ENCODE assay signal across 8 cellular contexts in genomic region chr16:67110136-67110847, GRCh38. TPM values are rescaled to one million over a fixed set of nuclear protein-coding genes. Genes with fewer than 3 reads are reported as not detected.
DNase-seq lines count a peak whose midpoint lies in the region; ATAC-seq, FAIRE-seq and TF ChIP-seq lines count a peak whose summit lies in the region.

No MANE protein-coding gene starts in this region.

- H3K4me1 ChIP-seq in HEK293 (ENCODE audit: control insufficient read depth, insufficient read depth, low read length) (peaks cover 3% of the 10 kb centered on the region; the same call in 1 of the 2 replicates), endothelial cell of umbilical vein (ENCODE audit: control insufficient read depth, extremely low read depth, insufficient read depth, low read length) (peaks cover 10% of the 10 kb centered on the region)

- TF ChIP-seq CTCF in HEK293 (tag by site-specific recombination; IDR thresholded peaks at IDR 0.05) (no peak), endothelial cell of umbilical vein (IDR thresholded peaks at IDR 0.05; ENCODE audit: extremely low read depth in 1 of 2, insufficient read depth in 1 of 2, low read depth in 1 of 2, low read length in 2 of 2) (no peak), nephron (IDR thresholded peaks at IDR 0.05; ENCODE audit: unreplicated experiment in 3 of 3) (no peak)

- no peak for TF ChIP-seq POLR2A in endothelial cell of umbilical vein (IDR thresholded peaks at IDR 0.05; ENCODE audit: low read depth, low read length)

- CTCF ChIA-PET in HEK293 (lab: Yijun Ruan, JAX): interaction anchor here (0.5 to 1.9 kb wide), 4 partner anchors 11 to 315 kb away, joined by 3 to 9 read pairs (median 4); no protein-coding TSS in a partner anchor
- CTCF ChIA-PET in endothelial cell of umbilical vein (lab: Charles Lee): interaction anchor here (0.9 to 1.6 kb wide), 3 partner anchors 45 to 92 kb away, joined by 3 to 7 read pairs (median 3); no protein-coding TSS in a partner anchor

- peak overlapping the region; percentile 37 for H2AFZ ChIP-seq in endothelial cell of umbilical vein (ENCODE audit: low read depth, low read length)

- H3K36me3 ChIP-seq in HEK293 (ENCODE audit: control insufficient read depth in 2 of 2, insufficient read depth in 1 of 2, low read length in 2 of 2) (peaks cover 0 to 26% of the 10 kb centered on the region in 2 experiments; a peak in 2 of 3 replicates), endothelial cell of umbilical vein (ENCODE audit: control insufficient read depth in 2 of 2, extremely low read depth in 1 of 2, insufficient read depth in 2 of 2, low read length in 2 of 2) (no peaks in the 10 kb centered on the region)

- no peaks in the 10 kb centered on the region for H3K9me1 ChIP-seq in endothelial cell of umbilical vein (replicated peaks; ENCODE audit: control insufficient read depth, extremely low read depth, insufficient read depth, low read length)

- peak overlapping the region; percentile 77 for H3K4me2 ChIP-seq in endothelial cell of umbilical vein (ENCODE audit: insufficient read depth, low read length)

- peak; percentile 76 for DNase-seq in SIG-M5 treated with dmso at 0.1 percent for 504 hours (lab: John Stamatoyannopoulos, UW; ENCODE audit: unreplicated experiment)
- no peak for DNase-seq in endothelial cell of umbilical vein (ENCODE audit: low read depth, low spot score)
- no peak for DNase-seq in kidney glomerular epithelial cell (lab: John Stamatoyannopoulos, UW)

- H3K27ac Mint-ChIP-seq in nephron: peak overlapping the region; percentile 89 to 99 (median 98)

- H3K4me1 Mint-ChIP-seq in nephron: peaks cover 35% of the 10 kb centered on the region

- peaks cover 11% of the 10 kb centered on the region for H3K36me3 Mint-ChIP-seq in nephron (ENCODE audit: low read depth)

- H3K9me3 Mint-ChIP-seq in nephron: no peaks in the 10 kb centered on the region

- H3K4me3 ChIP-seq in GM08714 (ENCODE audit: low read length) (peak overlapping the region; percentile 97), HEK293 (ENCODE audit: low read depth, low read length) (peak overlapping the region; percentile 50), endothelial cell of umbilical vein (replicated peaks in 1 of 3; ENCODE audit: insufficient read depth in 1 of 3, low read depth in 1 of 3, low read length in 3 of 3) (peak overlapping the region; percentile 82 to 92 (median 82))

- no peaks in the 10 kb centered on the region for H4K20me1 ChIP-seq in endothelial cell of umbilical vein (replicated peaks; ENCODE audit: control insufficient read depth, extremely low read depth, insufficient read depth, low read length)

- peak overlapping the region; percentile 38; the same call in 1 of the 2 replicates for H3K27ac ChIP-seq in HEK293 (ENCODE audit: extremely low read depth, low read depth, low read length)
- H3K27ac ChIP-seq in endothelial cell of umbilical vein (ENCODE audit: insufficient read depth, low read depth, low read length): no peak overlapping the region

- ATAC-seq in HG03469 (IDR thresholded peaks at IDR 0.05; ENCODE audit: unreplicated experiment): no peak
- ATAC-seq in HG02678 (IDR thresholded peaks at IDR 0.05; ENCODE audit: unreplicated experiment): no peak

- H3K79me2 ChIP-seq in endothelial cell of umbilical vein (ENCODE audit: control insufficient read depth, insufficient read depth, low read length): peaks cover 35% of the 10 kb centered on the region

- POLR2A ChIA-PET in HEK293 (lab: Yijun Ruan, JAX): interaction anchor here (0.5 to 1.2 kb wide), 3 partner anchors 75 to 361 kb away, joined by 3 to 4 read pairs (median 3); no protein-coding TSS in a partner anchor
- POLR2A ChIA-PET in endothelial cell of umbilical vein (lab: Charles Lee): no interaction called here

- H3K9me3 ChIP-seq in HEK293 (ENCODE audit: control insufficient read depth, insufficient read depth, low read depth, low read length): no peaks in the 10 kb centered on the region
- no peaks in the 10 kb centered on the region for H3K9me3 ChIP-seq in endothelial cell of umbilical vein (replicated peaks; ENCODE audit: control insufficient read depth, insufficient read depth, low read length)

- no peak for FAIRE-seq in endothelial cell of umbilical vein (lab: Jason Lieb, UNC)

- dilution Hi-C loops in endothelial cell of umbilical vein (cut with MboI; ENCODE audit: extremely low pct_ligation_motif_present, low sequenced_read_pairs): no loop called here

- BruUV-seq in endothelial cell of umbilical vein (replicated peaks; lab: Mats Ljungman, UMichigan): TSS peak; percentile 14

- no peaks in the 10 kb centered on the region for H3K27me3 ChIP-seq in endothelial cell of umbilical vein (ENCODE audit: control insufficient read depth in 2 of 2, insufficient read depth in 2 of 2, low read length in 2 of 2)

- H3K27me3 Mint-ChIP-seq in nephron (ENCODE audit: low read depth): peaks cover 3% of the 10 kb centered on the region

- H3K4me3 Mint-ChIP-seq in nephron: peak overlapping the region; percentile 99 to 100 (median 100)

- intact Hi-C loops in endothelial cell of umbilical vein (cut with micrococcal nuclease): no loop called here

- H3K9ac ChIP-seq in endothelial cell of umbilical vein (replicated peaks; ENCODE audit: extremely low read depth, insufficient read depth, low read length): peak overlapping the region; percentile 66

TF ChIP-seq in endothelial cell of umbilical vein, 7 proteins besides CTCF, POLR2A, EP300 and RAD21:
- TF ChIP-seq, protein P1, sequence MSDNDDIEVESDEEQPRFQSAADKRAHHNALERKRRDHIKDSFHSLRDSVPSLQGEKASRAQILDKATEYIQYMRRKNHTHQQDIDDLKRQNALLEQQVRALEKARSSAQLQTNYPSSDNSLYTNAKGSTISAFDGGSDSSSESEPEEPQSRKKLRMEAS (IDR thresholded peaks at IDR 0.05; ENCODE audit: insufficient read depth, insufficient read length): no peak
- TF ChIP-seq JUN (IDR thresholded peaks at IDR 0.05; ENCODE audit: borderline replicate concordance, insufficient read depth, insufficient read length, low read depth) (no peak), POLR2AphosphoS5 (IDR thresholded peaks at IDR 0.05; ENCODE audit: insufficient read depth, low read depth, low read length) (no peak), MYC (IDR thresholded peaks at IDR 0.05; ENCODE audit: low read depth, low read length) (no peak), GATA2 (IDR thresholded peaks at IDR 0.05; ENCODE audit: insufficient read depth, insufficient read length, low read depth, low read length) (no peak), FOS (IDR thresholded peaks at IDR 0.05; ENCODE audit: borderline replicate concordance, insufficient read depth, low read length) (no peak), EZH2 (IDR thresholded peaks at IDR 0.05; ENCODE audit: borderline replicate concordance, low read depth, low read length, severe bottlenecking) (no peak)
TF ChIP-seq in endothelial cell of umbilical vein: peak in this region for 0.

RNA-seq across cellular contexts. Expression of gene PHAF1, which starts 0.6 kb away (rescaled TPM):
- total RNA-seq in endothelial cell of umbilical vein: 16.1 and 18.5 TPM in 2 replicates
- polyA plus RNA-seq in endothelial cell of umbilical vein: 21.1 and 21.9 TPM in 2 replicates
- 17.7 and 18.2 TPM in 2 replicates for polyA plus RNA-seq in endothelial cell of umbilical vein (2011; cell fraction: cytosol; rRNA removed)
- polyA plus RNA-seq in endothelial cell of umbilical vein (2011; cell fraction: nucleus; rRNA removed): 39.8 and 41.6 TPM in 2 replicates
- polyA plus RNA-seq in endothelial cell of umbilical vein (2012): 13.1 and 17.8 TPM in 2 replicates
- 28.1 and 36.1 TPM in 2 replicates for polyA minus RNA-seq in endothelial cell of umbilical vein
- polyA minus RNA-seq in endothelial cell of umbilical vein (2011; cell fraction: cytosol; rRNA and poly(A)+ RNA removed): 21.3 TPM
- 18.6 and 30.4 TPM in 2 replicates for polyA minus RNA-seq in endothelial cell of umbilical vein (2011; cell fraction: nucleus; rRNA and poly(A)+ RNA removed)

RNA-seq across cellular contexts. Expression of gene B3GNT9, which starts 40.5 kb away (rescaled TPM):
- total RNA-seq in endothelial cell of umbilical vein: 1.6 and 4.0 TPM in 2 replicates
- polyA plus RNA-seq in endothelial cell of umbilical vein: 6.4 and 6.8 TPM in 2 replicates
- 3.6 and 3.9 TPM in 2 replicates for polyA plus RNA-seq in endothelial cell of umbilical vein (2011; cell fraction: cytosol; rRNA removed)
- polyA plus RNA-seq in endothelial cell of umbilical vein (2011; cell fraction: nucleus; rRNA removed): 3.1 and 3.2 TPM in 2 replicates
- polyA plus RNA-seq in endothelial cell of umbilical vein (2012): 1.8 and 3.2 TPM in 2 replicates
- 6.5 and 7.6 TPM in 2 replicates for polyA minus RNA-seq in endothelial cell of umbilical vein
- polyA minus RNA-seq in endothelial cell of umbilical vein (2011; cell fraction: cytosol; rRNA and poly(A)+ RNA removed): 7.0 TPM
- polyA minus RNA-seq in endothelial cell of umbilical vein (2011; cell fraction: nucleus; rRNA and poly(A)+ RNA removed): 1.4 and 2.5 TPM in 2 replicates

RNA-seq across cellular contexts. Expression of gene TRADD, which starts 49.4 kb away (rescaled TPM):
- 15.2 and 17.4 TPM in 2 replicates for total RNA-seq in endothelial cell of umbilical vein
- polyA plus RNA-seq in endothelial cell of umbilical vein: 22.6 and 23.3 TPM in 2 replicates
- polyA plus RNA-seq in endothelial cell of umbilical vein (2011; cell fraction: cytosol; rRNA removed): 11.2 and 16.3 TPM in 2 replicates
- polyA plus RNA-seq in endothelial cell of umbilical vein (2011; cell fraction: nucleus; rRNA removed): 16.4 and 19.0 TPM in 2 replicates
- 12.3 and 21.4 TPM in 2 replicates for polyA plus RNA-seq in endothelial cell of umbilical vein (2012)
- 5.5 and 5.9 TPM in 2 replicates for polyA minus RNA-seq in endothelial cell of umbilical vein
- polyA minus RNA-seq in endothelial cell of umbilical vein (2011; cell fraction: cytosol; rRNA and poly(A)+ RNA removed): 3.2 TPM
- 3.7 and 4.8 TPM in 2 replicates for polyA minus RNA-seq in endothelial cell of umbilical vein (2011; cell fraction: nucleus; rRNA and poly(A)+ RNA removed)

RNA-seq across cellular contexts. Expression of gene FBXL8, which starts 49.5 kb away (rescaled TPM):
- total RNA-seq in endothelial cell of umbilical vein: 5.4 and 7.0 TPM in 2 replicates
- polyA plus RNA-seq in endothelial cell of umbilical vein: 7.4 and 12.8 TPM in 2 replicates
- polyA plus RNA-seq in endothelial cell of umbilical vein (2011; cell fraction: cytosol; rRNA removed): 2.3 and 3.7 TPM in 2 replicates
- 23.9 and 29.6 TPM in 2 replicates for polyA plus RNA-seq in endothelial cell of umbilical vein (2011; cell fraction: nucleus; rRNA removed)
- polyA plus RNA-seq in endothelial cell of umbilical vein (2012): 2.9 and 4.3 TPM in 2 replicates
- 2.4 and 3.6 TPM in 2 replicates for polyA minus RNA-seq in endothelial cell of umbilical vein
- polyA minus RNA-seq in endothelial cell of umbilical vein (2011; cell fraction: cytosol; rRNA and poly(A)+ RNA removed): 4.7 TPM
- 2.4 and 10.0 TPM in 2 replicates for polyA minus RNA-seq in endothelial cell of umbilical vein (2011; cell fraction: nucleus; rRNA and poly(A)+ RNA removed)

RNA-seq across cellular contexts. Expression of gene HSF4, which starts 54.3 kb away (rescaled TPM):
- total RNA-seq in endothelial cell of umbilical vein: 4.7 and 5.5 TPM in 2 replicates
- 4.8 and 7.9 TPM in 2 replicates for polyA plus RNA-seq in endothelial cell of umbilical vein
- polyA plus RNA-seq in endothelial cell of umbilical vein (2011; cell fraction: cytosol; rRNA removed): 0.41 and 0.61 TPM in 2 replicates
- polyA plus RNA-seq in endothelial cell of umbilical vein (2011; cell fraction: nucleus; rRNA removed): 54.5 and 61.7 TPM in 2 replicates
- polyA plus RNA-seq in endothelial cell of umbilical vein (2012): 2.7 and 9.2 TPM in 2 replicates
- 0.49 and 3.3 TPM in 2 replicates for polyA minus RNA-seq in endothelial cell of umbilical vein
- 2.7 TPM for polyA minus RNA-seq in endothelial cell of umbilical vein (2011; cell fraction: cytosol; rRNA and poly(A)+ RNA removed)
- 3.3 and 13.7 TPM in 2 replicates for polyA minus RNA-seq in endothelial cell of umbilical vein (2011; cell fraction: nucleus; rRNA and poly(A)+ RNA removed)
